In genomic region chrX:133905305-133905704, GRCh38 we compare ENCODE assay signal across 26 cellular contexts.
"Had no signal": no experiment of that assay in that cellular context is flagged by ENCODE, and none has a peak within 500 bp of the region (broad histone marks: within the 10 kb centered on the region; RNA-seq: fewer than 3 reads in every experiment).

No MANE protein-coding gene starts in this region.

- DNase-seq: colonic mucosa; cortex of kidney; effector CD8-positive, alpha-beta T cell; effector memory CD8-positive, alpha-beta T cell; endodermal cell; erythroblast; esophagus squamous epithelium; foreskin fibroblast; foreskin melanocyte; gastrocnemius medialis; glutamatergic neuron; head of caudate nucleus; heart right ventricle; hippocampal formation; left cardiac atrium; left lung; left ventricle myocardium superior; lower lobe of right lung; mesenchymal stem cell; midbrain; naive thymus-derived CD4-positive, alpha-beta T cell had no signal

- H3K27me3 ChIP-seq: colonic mucosa, esophagus squamous epithelium, left lung had no signal

- H3K4me3 ChIP-seq: colonic mucosa, esophagus squamous epithelium, gastrocnemius medialis, heart right ventricle, left lung, lower lobe of right lung had no signal

- H3K9me3 ChIP-seq: colonic mucosa, esophagus squamous epithelium, gastrocnemius medialis, heart right ventricle, left lung, lower lobe of right lung had no signal

- H3K36me3 ChIP-seq: colonic mucosa, esophagus squamous epithelium, gastrocnemius medialis, heart right ventricle, left lung, lower lobe of right lung had no signal

- H3K4me1 ChIP-seq: colonic mucosa, esophagus squamous epithelium, gastrocnemius medialis, heart right ventricle, left lung, lower lobe of right lung had no signal

- ATAC-seq: effector memory CD8-positive, alpha-beta T cell; esophagus mucosa; gastrocnemius medialis; heart right ventricle; left cardiac atrium; left lung; left ventricle myocardium superior; lower lobe of right lung; naive thymus-derived CD4-positive, alpha-beta T cell had no signal

- H3K27ac ChIP-seq: colonic mucosa, epithelial cell of prostate, esophagus squamous epithelium, gastrocnemius medialis, heart right ventricle, left lung, lower lobe of right lung had no signal

- FAIRE-seq: endometrium, islet of Langerhans, keratinocyte had no signal
